ENCODE assay signal across 8 cellular contexts in genomic region chr11:8871283-8871775, GRCh38. TPM values are rescaled to one million over a fixed set of nuclear protein-coding genes. Genes with fewer than 3 reads are reported as not detected.
DNase-seq lines count a peak whose midpoint lies in the region; FAIRE-seq and TF ChIP-seq lines count a peak whose summit lies in the region.

No MANE protein-coding gene starts in this region.

- no peak overlapping the region for H3K9ac ChIP-seq in Loucy (ENCODE audit: low read depth, low read length, poor library complexity, severe bottlenecking)

- no peaks in the 10 kb centered on the region for H3K36me3 ChIP-seq in Loucy (ENCODE audit: insufficient read depth, low read length)
- no peaks in the 10 kb centered on the region for H3K36me3 ChIP-seq in cardiac muscle cell
- no peaks in the 10 kb centered on the region for H3K36me3 ChIP-seq in ovary

- DNase-seq in DMS79 treated with DMSO at 0.1 percent for 48 hours (lab: John Stamatoyannopoulos, UW) (peak; percentile 55), cardiac muscle cell (ENCODE audit: low read depth in 1 of 2, low spot score in 1 of 2) (peak; percentile 89 to 96), ovary (peak; percentile 83 to 88 (median 83)), GM19239 (ENCODE audit: insufficient read length, low spot score) (no peak), GDM1 (lab: John Stamatoyannopoulos, UW) (no peak)
- no peak for DNase-seq in activated naive CD8-positive, alpha-beta T cell treated with anti-CD3 and anti-CD28 coated beads for 36 hours
- no peak for DNase-seq in stimulated activated CD4-positive, alpha-beta T cell treated with anti-CD3 and anti-CD28 coated beads, Interleukin-4, amount 100 ng/mL, for 1 hour

- peaks cover 14% of the 10 kb centered on the region for H3K4me1 Mint-ChIP-seq in activated naive CD8-positive, alpha-beta T cell treated with anti-CD3 and anti-CD28 coated beads for 36 hours

- TF ChIP-seq CTCF in Loucy (conservative IDR thresholded peaks at IDR 0.05; ENCODE audit: low read length) = no peak
- TF ChIP-seq CTCF in cardiac muscle cell (IDR thresholded peaks at IDR 0.05; ENCODE audit: low read depth, low read length) = no peak
- TF ChIP-seq CTCF in ovary (IDR thresholded peaks at IDR 0.05) = no peak

- H3K9me3 ChIP-seq in Loucy (ENCODE audit: insufficient read depth, low read depth, low read length) (no peaks in the 10 kb centered on the region), cardiac muscle cell (ENCODE audit: low read depth) (no peaks in the 10 kb centered on the region), ovary (no peaks in the 10 kb centered on the region)

- H3K27ac Mint-ChIP-seq in activated naive CD8-positive, alpha-beta T cell treated with anti-CD3 and anti-CD28 coated beads for 36 hours = no peak overlapping the region

- peak overlapping the region; percentile 73 for H3K4me3 ChIP-seq in Loucy (ENCODE audit: low read length, poor library complexity, severe bottlenecking)
- peak overlapping the region; percentile 97 for H3K4me3 ChIP-seq in cardiac muscle cell
- peak overlapping the region; percentile 91 for H3K4me3 ChIP-seq in ovary

- no peaks in the 10 kb centered on the region for H3K9me3 Mint-ChIP-seq in activated naive CD8-positive, alpha-beta T cell treated with anti-CD3 and anti-CD28 coated beads for 36 hours

- H3K4me2 ChIP-seq in Loucy (ENCODE audit: low read depth, low read length, poor library complexity, severe bottlenecking) = peak overlapping the region; percentile 58

- H3K27ac ChIP-seq in cardiac muscle cell (peak overlapping the region; percentile 91), ovary (peak overlapping the region; percentile 84 to 92)

- H3K27me3 Mint-ChIP-seq in activated naive CD8-positive, alpha-beta T cell treated with anti-CD3 and anti-CD28 coated beads for 36 hours = peaks cover 79% of the 10 kb centered on the region

- H4K20me1 ChIP-seq in Loucy (ENCODE audit: insufficient read depth, low read length, poor library complexity, severe bottlenecking) = no peaks in the 10 kb centered on the region

- intact Hi-C loops in ovary (cut with DNase I) = loop anchor here in 2 of 4 donors (5.0 kb wide), 3 partner anchors 41 to 59 kb away; partner anchors contain the start of gene AKIP1 (in 1 of the 2)

- no peak for FAIRE-seq in GM19239 (lab: Jason Lieb, UNC)

- H3F3A ChIP-seq in Loucy (ENCODE audit: low read depth) = no peaks in the 10 kb centered on the region

- no peak for TF ChIP-seq EP300 in ovary (IDR thresholded peaks at IDR 0.05)

- peak overlapping the region; percentile 40 for H3K4me3 Mint-ChIP-seq in activated naive CD8-positive, alpha-beta T cell treated with anti-CD3 and anti-CD28 coated beads for 36 hours

- H3K4me1 ChIP-seq in Loucy (ENCODE audit: insufficient read depth, low read length, poor library complexity, severe bottlenecking) = no peaks in the 10 kb centered on the region
- H3K4me1 ChIP-seq in cardiac muscle cell (ENCODE audit: low read depth) = peaks cover 6% of the 10 kb centered on the region
- H3K4me1 ChIP-seq in ovary (ENCODE audit: insufficient read depth) = peaks cover 8% of the 10 kb centered on the region

- TF ChIP-seq POLR2A in ovary (IDR thresholded peaks at IDR 0.05) = no peak

- 0 out of 2 replicates have a peak overlapping the region, but pooled peaks have one; percentile 81 for H2AFZ ChIP-seq in Loucy (ENCODE audit: low read length)

- no peaks in the 10 kb centered on the region for H3K79me2 ChIP-seq in Loucy (ENCODE audit: insufficient read depth, low read length)

- H3K27me3 ChIP-seq in Loucy (ENCODE audit: insufficient read depth, low read length, poor library complexity, severe bottlenecking) (peaks cover 25% of the 10 kb centered on the region), cardiac muscle cell (no peaks in the 10 kb centered on the region), ovary (no peaks in the 10 kb centered on the region)

- no peaks in the 10 kb centered on the region for H3K36me3 Mint-ChIP-seq in activated naive CD8-positive, alpha-beta T cell treated with anti-CD3 and anti-CD28 coated beads for 36 hours

- no peaks in the 10 kb centered on the region for H3K9me2 ChIP-seq in Loucy (replicated peaks; ENCODE audit: low read depth, low read length)

- WGBS in ovary, 3 donors = 1% methylated on average over 14 to 15 of the region's 15 CpGs

RNA-seq across cellular contexts. Expression of gene AKIP1, which starts 39.7 kb away (rescaled TPM):
- 10 to 100 TPM; 29.1 to 30.7 TPM for total RNA-seq in activated naive CD8-positive, alpha-beta T cell treated with anti-CD3 and anti-CD28 coated beads for 36 hours
- total RNA-seq in cardiac muscle cell (26.2 and 33.7 TPM in 2 replicates), ovary (10 to 100 TPM; 12.4 to 26.2 (median 18.8) TPM)
- polyA plus RNA-seq in cardiac muscle cell (51.1 and 55.2 TPM in 2 replicates), ovary (10 to 100 TPM; 20.8 to 42.3 TPM)

Comparison
In these comparisons a context has a peak if more than half of its experiments do, and no peak if none do; other contexts are left out.
1. DNase-seq: peak in DMS79 treated with DMSO at 0.1 percent for 48 hours (single experiment), cardiac muscle cell (2 of 2) and ovary (5 of 5); none in activated naive CD8-positive, alpha-beta T cell treated with anti-CD3 and anti-CD28 coated beads for 36 hours (single experiment), GM19239 (single experiment), stimulated activated CD4-positive, alpha-beta T cell treated with anti-CD3 and anti-CD28 coated beads, Interleukin-4, amount 100 ng/mL, for 1 hour (single experiment) and GDM1 (single experiment).
2. Peak in every context shown above with its lines, with median percentiles within 50 percentile points of each other: H3K4me3 ChIP-seq.